Comparison of ENCODE assay signal across 18 cellular contexts in the genomic region with DNA sequence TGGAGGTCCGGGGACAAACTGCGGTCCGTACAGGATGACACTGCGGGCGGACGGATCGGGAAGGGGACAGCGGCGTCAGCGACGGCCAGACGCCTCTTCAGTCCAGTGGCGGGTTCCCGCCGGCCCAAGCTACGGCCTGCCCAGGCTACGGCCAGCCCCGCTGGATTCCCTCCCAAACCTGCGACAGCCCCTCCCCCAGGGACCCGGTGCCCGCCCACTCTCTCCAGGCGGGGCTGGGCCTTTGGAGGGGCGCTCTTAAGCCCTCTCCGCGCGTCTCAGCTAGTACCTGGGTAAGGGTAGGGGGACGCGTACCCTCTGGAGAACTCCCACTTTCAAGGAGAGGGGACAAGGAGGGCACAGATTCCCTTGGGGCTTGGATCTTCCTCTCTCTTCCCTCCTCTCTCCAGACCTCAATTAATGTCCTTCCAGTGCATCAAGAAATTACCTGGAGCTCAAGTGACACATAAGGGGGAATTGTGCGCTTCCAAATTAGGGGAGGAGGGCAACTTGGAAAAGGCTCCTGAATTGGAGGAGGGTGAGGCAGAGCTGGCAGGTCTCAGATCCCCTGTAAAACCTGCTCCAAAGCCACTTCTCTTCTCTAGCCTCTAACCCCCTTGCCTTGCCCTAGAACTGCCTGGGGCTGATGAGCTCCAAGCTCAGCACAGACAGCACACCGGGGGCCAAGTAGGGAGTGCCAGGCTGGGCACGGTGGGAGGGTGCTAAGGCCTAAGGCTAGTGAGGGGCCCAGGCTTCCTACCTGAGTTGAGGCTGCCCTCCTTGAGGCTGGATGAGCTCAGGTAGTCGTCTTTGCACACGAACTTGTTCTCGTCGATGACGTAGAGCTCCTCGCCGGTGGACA. TPM values are rescaled to one million over a fixed set of nuclear protein-coding genes. Genes with fewer than 3 reads are reported as not detected.
DNase-seq lines count a peak whose midpoint lies in the region; ATAC-seq and TF ChIP-seq lines count a peak whose summit lies in the region.
"Had no signal": no experiment of that assay in that cellular context is flagged by ENCODE, and none has a peak within 500 bp of the region (broad histone marks: within the 10 kb centered on the region; RNA-seq: fewer than 3 reads in every experiment).

No MANE protein-coding gene starts in this region.

- peaks cover 2% of the 10 kb centered on the region for H3K36me3 Mint-ChIP-seq in T-helper 1 cell treated with Interleukin-12 subunit alpha and Interleukin-12 subunit beta and Interleukin-4 antibody, amounts not matched to agents 30 μg/mL and 1 μg/mL, for 36 hours (ENCODE audit: low read depth)

- H3K9me3 ChIP-seq in HEK293 (ENCODE audit: control insufficient read depth, insufficient read depth, low read depth, low read length), result no peaks in the 10 kb centered on the region
- H3K9me3 ChIP-seq in neuron (ENCODE audit: low read length), result no peaks in the 10 kb centered on the region
- H3K9me3 ChIP-seq: colonic mucosa, testis had no signal

- H3K27ac ChIP-seq in HEK293 (ENCODE audit: extremely low read depth, low read depth, low read length) (no peak overlapping the region), foreskin keratinocyte (no peak overlapping the region)
- H3K27ac ChIP-seq: colonic mucosa, testis had no signal

- H3K4me3 ChIP-seq in HEK293 (ENCODE audit: low read depth, low read length) (no peak overlapping the region), neuron (ENCODE audit: low read length) (peak overlapping the region; percentile 54)

- H3K4me1 Mint-ChIP-seq in T-helper 1 cell treated with Interleukin-12 subunit alpha and Interleukin-12 subunit beta and Interleukin-4 antibody, amounts not matched to agents 30 μg/mL and 1 μg/mL, for 36 hours (ENCODE audit: low read depth), result peaks cover 11% of the 10 kb centered on the region

- no peak overlapping the region for H2AFZ ChIP-seq in neuron (ENCODE audit: low read depth, low read length)

- H3K36me3 ChIP-seq in HEK293 (ENCODE audit: control insufficient read depth in 2 of 2, insufficient read depth in 1 of 2, low read length in 2 of 2) (no peaks in the 10 kb centered on the region), neuron (ENCODE audit: insufficient read depth, low read length) (no peaks in the 10 kb centered on the region)
- H3K36me3 ChIP-seq: colonic mucosa had no signal

- no peak for DNase-seq in T-helper 1 cell
- DNase-seq in foreskin keratinocyte, result no peak
- DNase-seq in GM19240 (ENCODE audit: insufficient read length, low spot score), result no peak
- no peak for DNase-seq in erythroblast (lab: John Stamatoyannopoulos, UW)
- DNase-seq: activated CD4-positive, alpha-beta T cell treated with anti-CD3 and anti-CD28 coated beads for 48 hours; aorta; colonic mucosa; COR-L47; MM.1S; NK-92 treated with Interleukin-12 subunit alpha and Interleukin-12 subunit beta, amount 100 ng/mL, for 24 hours; testis had no signal

- H3K27ac Mint-ChIP-seq in T-helper 1 cell treated with Interleukin-12 subunit alpha and Interleukin-12 subunit beta and Interleukin-4 antibody, amounts not matched to agents 30 μg/mL and 1 μg/mL, for 36 hours, result no peak overlapping the region
- H3K27ac Mint-ChIP-seq: activated T-helper 2 cell treated with anti-CD3 and anti-CD28 coated beads, Interferon-gamma antibody, Interleukin-2, Interleukin-4, amounts not matched to agents 10 μg/mL and 5 μg/mL and 100 μg/mL, durations not matched to agents 14 hours and 24 hours and 36 hours had no signal

- H3K4me1 ChIP-seq in HEK293 (ENCODE audit: control insufficient read depth, insufficient read depth, low read length), result no peaks in the 10 kb centered on the region
- H3K4me1 ChIP-seq in foreskin keratinocyte, result no peaks in the 10 kb centered on the region
- peaks cover 48% of the 10 kb centered on the region for H3K4me1 ChIP-seq in neuron (ENCODE audit: insufficient read depth, low read length)
- H3K4me1 ChIP-seq: colonic mucosa had no signal

- H3K4me3 Mint-ChIP-seq in T-helper 1 cell treated with Interleukin-12 subunit alpha and Interleukin-12 subunit beta and Interleukin-4 antibody, amounts not matched to agents 30 μg/mL and 1 μg/mL, for 36 hours, result peak overlapping the region; percentile 2

- CTCF ChIA-PET in HEK293 (lab: Yijun Ruan, JAX), result interaction anchor here (0.7 to 0.8 kb wide), 2 partner anchors 10 to 396 kb away, joined by 3 to 6 read pairs; no protein-coding TSS in a partner anchor

- no peaks in the 10 kb centered on the region for H3K9me3 Mint-ChIP-seq in T-helper 1 cell treated with Interleukin-12 subunit alpha and Interleukin-12 subunit beta and Interleukin-4 antibody, amounts not matched to agents 30 μg/mL and 1 μg/mL, for 36 hours
- H3K9me3 Mint-ChIP-seq: activated T-helper 2 cell treated with anti-CD3 and anti-CD28 coated beads, Interferon-gamma antibody, Interleukin-2, Interleukin-4, amounts not matched to agents 10 μg/mL and 5 μg/mL and 100 μg/mL, durations not matched to agents 14 hours and 24 hours and 36 hours had no signal

- POLR2A ChIA-PET in HEK293 (lab: Yijun Ruan, JAX), result no interaction called here

- TF ChIP-seq CTCF in HEK293 (tag by site-specific recombination; IDR thresholded peaks at IDR 0.05), result no peak
- no peak for TF ChIP-seq CTCF in foreskin keratinocyte (conservative IDR thresholded peaks at IDR 0.05)

- no peak for TF ChIP-seq POLR2A in erythroblast (IDR thresholded peaks at IDR 0.05; ENCODE audit: low read length)

- ATAC-seq in foreskin keratinocyte (peak; percentile 14), HG03521 (IDR thresholded peaks at IDR 0.05; ENCODE audit: unreplicated experiment) (no peak)
- ATAC-seq: left lobe of liver had no signal

- H3K27me3 Mint-ChIP-seq in T-helper 1 cell treated with Interleukin-12 subunit alpha and Interleukin-12 subunit beta and Interleukin-4 antibody, amounts not matched to agents 30 μg/mL and 1 μg/mL, for 36 hours (ENCODE audit: low read depth), result peaks cover 77% of the 10 kb centered on the region

- H3K27me3 ChIP-seq in foreskin keratinocyte (peaks cover 100% of the 10 kb centered on the region), neuron (ENCODE audit: insufficient read depth, low read length) (peaks cover 93% of the 10 kb centered on the region)

TF ChIP-seq in HEK293, 187 proteins besides CTCF, POLR2A, EP300 and RAD21 (continues in another document):
- TF ChIP-seq ZNF121 (tag by site-specific recombination; IDR thresholded peaks at IDR 0.05) (no peak), TCF7L2 (IDR thresholded peaks at IDR 0.05; ENCODE audit: borderline replicate concordance, low read depth, low read length) (no peak), GFI1B (tag by site-specific recombination; IDR thresholded peaks at IDR 0.05) (no peak), MZF1 (tag by site-specific recombination; IDR thresholded peaks at IDR 0.05; ENCODE audit: borderline replicate concordance) (no peak), ZNF76 (tag by site-specific recombination; IDR thresholded peaks at IDR 0.05; ENCODE audit: borderline replicate concordance, low read depth) (no peak), BCL11A (tag by site-specific recombination; IDR thresholded peaks at IDR 0.05; ENCODE audit: low read depth) (no peak), SP2 (tag by site-specific recombination; IDR thresholded peaks at IDR 0.05) (0 out of 2 replicates have a peak, but pooled peaks have one; percentile 7), ZNF561 (tag by site-specific recombination; IDR thresholded peaks at IDR 0.05; ENCODE audit: borderline replicate concordance) (no peak), ZNF155 (tag by site-specific recombination; IDR thresholded peaks at IDR 0.05) (no peak), ZIC2 (tag by site-specific recombination; IDR thresholded peaks at IDR 0.05) (no peak)
- TF ChIP-seq, protein P1, sequence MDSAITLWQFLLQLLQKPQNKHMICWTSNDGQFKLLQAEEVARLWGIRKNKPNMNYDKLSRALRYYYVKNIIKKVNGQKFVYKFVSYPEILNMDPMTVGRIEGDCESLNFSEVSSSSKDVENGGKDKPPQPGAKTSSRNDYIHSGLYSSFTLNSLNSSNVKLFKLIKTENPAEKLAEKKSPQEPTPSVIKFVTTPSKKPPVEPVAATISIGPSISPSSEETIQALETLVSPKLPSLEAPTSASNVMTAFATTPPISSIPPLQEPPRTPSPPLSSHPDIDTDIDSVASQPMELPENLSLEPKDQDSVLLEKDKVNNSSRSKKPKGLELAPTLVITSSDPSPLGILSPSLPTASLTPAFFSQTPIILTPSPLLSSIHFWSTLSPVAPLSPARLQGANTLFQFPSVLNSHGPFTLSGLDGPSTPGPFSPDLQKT (IDR thresholded peaks at IDR 0.05; ENCODE audit: borderline replicate concordance, low read depth, low read length), result no peak
- TF ChIP-seq, protein P2, sequence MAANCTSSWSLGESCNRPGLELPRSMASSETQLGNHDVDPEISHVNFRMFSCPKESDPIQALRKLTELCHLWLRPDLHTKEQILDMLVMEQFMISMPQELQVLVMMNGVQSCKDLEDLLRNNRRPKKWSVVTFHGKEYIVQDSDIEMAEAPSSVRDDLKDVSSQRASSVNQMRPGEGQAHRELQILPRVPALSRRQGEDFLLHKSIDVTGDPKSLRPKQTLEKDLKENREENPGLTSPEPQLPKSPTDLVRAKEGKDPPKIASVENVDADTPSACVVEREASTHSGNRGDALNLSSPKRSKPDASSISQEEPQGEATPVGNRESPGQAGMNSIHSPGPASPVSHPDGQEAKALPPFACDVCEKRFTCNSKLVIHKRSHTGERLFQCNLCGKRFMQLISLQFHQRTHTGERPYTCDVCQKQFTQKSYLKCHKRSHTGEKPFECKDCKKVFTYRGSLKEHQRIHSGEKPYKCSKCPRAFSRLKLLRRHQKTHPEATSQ (tag by site-specific recombination; IDR thresholded peaks at IDR 0.05), result no peak
- TF ChIP-seq, protein P3, sequence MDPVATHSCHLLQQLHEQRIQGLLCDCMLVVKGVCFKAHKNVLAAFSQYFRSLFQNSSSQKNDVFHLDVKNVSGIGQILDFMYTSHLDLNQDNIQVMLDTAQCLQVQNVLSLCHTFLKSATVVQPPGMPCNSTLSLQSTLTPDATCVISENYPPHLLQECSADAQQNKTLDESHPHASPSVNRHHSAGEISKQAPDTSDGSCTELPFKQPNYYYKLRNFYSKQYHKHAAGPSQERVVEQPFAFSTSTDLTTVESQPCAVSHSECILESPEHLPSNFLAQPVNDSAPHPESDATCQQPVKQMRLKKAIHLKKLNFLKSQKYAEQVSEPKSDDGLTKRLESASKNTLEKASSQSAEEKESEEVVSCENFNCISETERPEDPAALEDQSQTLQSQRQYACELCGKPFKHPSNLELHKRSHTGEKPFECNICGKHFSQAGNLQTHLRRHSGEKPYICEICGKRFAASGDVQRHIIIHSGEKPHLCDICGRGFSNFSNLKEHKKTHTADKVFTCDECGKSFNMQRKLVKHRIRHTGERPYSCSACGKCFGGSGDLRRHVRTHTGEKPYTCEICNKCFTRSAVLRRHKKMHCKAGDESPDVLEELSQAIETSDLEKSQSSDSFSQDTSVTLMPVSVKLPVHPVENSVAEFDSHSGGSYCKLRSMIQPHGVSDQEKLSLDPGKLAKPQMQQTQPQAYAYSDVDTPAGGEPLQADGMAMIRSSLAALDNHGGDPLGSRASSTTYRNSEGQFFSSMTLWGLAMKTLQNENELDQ (tag by site-specific recombination; IDR thresholded peaks at IDR 0.05; ENCODE audit: low read depth), result no peak

RNA-seq across cellular contexts. Expression of a gene that starts 3.1 kb away (rescaled TPM):
- total RNA-seq in foreskin keratinocyte, result 0.11 and 0.24 TPM in 2 replicates
- polyA plus RNA-seq in foreskin keratinocyte, result 0.10 and 0.31 TPM in 2 replicates
- total RNA-seq: activated T-helper 2 cell treated with anti-CD3 and anti-CD28 coated beads, Interferon-gamma antibody, Interleukin-2, Interleukin-4, amounts not matched to agents 10 μg/mL and 5 μg/mL and 100 μg/mL, durations not matched to agents 14 hours and 24 hours and 36 hours; aorta; colonic mucosa; esophagus mucosa; left lobe of liver had no signal
- polyA plus RNA-seq: aorta had no signal

RNA-seq across cellular contexts. Expression of a gene that starts 46.4 kb away (rescaled TPM):
- total RNA-seq in foreskin keratinocyte, result 1.2 and 3.4 TPM in 2 replicates
- 1.9 and 6.2 TPM in 2 replicates for polyA plus RNA-seq in foreskin keratinocyte
